Comparison of ENCODE assay signal across 8 cellular contexts in genomic region chr7:76281006-76281705, GRCh38. TPM values are rescaled to one million over a fixed set of nuclear protein-coding genes. Genes with fewer than 3 reads are reported as not detected.
DNase-seq lines count a peak whose midpoint lies in the region; ATAC-seq and TF ChIP-seq lines count a peak whose summit lies in the region.

No MANE protein-coding gene starts in this region.

- H3K27me3 ChIP-seq in brain microvascular endothelial cell (replicated peaks) (peaks cover 35% of the 10 kb centered on the region), lower lobe of right lung (ENCODE audit: low read depth) (peaks cover 41% of the 10 kb centered on the region)

- peaks cover 0 to 3% of the 10 kb centered on the region in 2 donors for H3K36me3 Mint-ChIP-seq in activated T-cell treated with anti-CD3 and anti-CD28 coated beads, Interleukin-2, amount 50 U/mL, for 72 hours (ENCODE audit: insufficient read depth in 2 of 2)

- TF ChIP-seq CTCF in brain microvascular endothelial cell (IDR thresholded peaks at IDR 0.05; ENCODE audit: low read depth, low read length, missing control alignments), result no peak
- TF ChIP-seq CTCF in lower lobe of right lung (IDR thresholded peaks at IDR 0.05), result no peak

- H3K36me3 ChIP-seq in brain microvascular endothelial cell (replicated peaks), result no peaks in the 10 kb centered on the region
- no peaks in the 10 kb centered on the region for H3K36me3 ChIP-seq in lower lobe of right lung
- no peaks in the 10 kb centered on the region for H3K36me3 ChIP-seq in urinary bladder (ENCODE audit: insufficient read depth)

- peak overlapping the region; percentile 71 to 88 for H3K4me3 Mint-ChIP-seq in activated T-cell treated with anti-CD3 and anti-CD28 coated beads, Interleukin-2, amount 50 U/mL, for 72 hours

- H3K27ac ChIP-seq in brain microvascular endothelial cell (no peak overlapping the region), lower lobe of right lung (no peak overlapping the region), urinary bladder (ENCODE audit: low read depth) (no peak overlapping the region)

- in situ Hi-C loops in brain microvascular endothelial cell (cut with HindIII; ENCODE audit: low pct_ligation_motif_present, low sequenced_read_pairs), result no loop called here

- H3K4me3 ChIP-seq in brain microvascular endothelial cell (ENCODE audit: low read depth, low read length), result peak overlapping the region; percentile 22
- peak overlapping the region; percentile 47 for H3K4me3 ChIP-seq in lower lobe of right lung
- peak overlapping the region; percentile 58 for H3K4me3 ChIP-seq in urinary bladder (ENCODE audit: low read depth, low read length)

- H3K27me3 Mint-ChIP-seq in activated T-cell treated with anti-CD3 and anti-CD28 coated beads, Interleukin-2, amount 50 U/mL, for 72 hours (ENCODE audit: low read depth), result peaks cover 59% of the 10 kb centered on the region

- H3K27ac Mint-ChIP-seq in activated T-cell treated with anti-CD3 and anti-CD28 coated beads, Interleukin-2, amount 50 U/mL, for 72 hours, result no peak overlapping the region

- no peaks in the 10 kb centered on the region for H3K9me3 ChIP-seq in lower lobe of right lung

- intact Hi-C loops in lower lobe of right lung (cut with DNase I), result no loop called here

- ATAC-seq in activated T-cell treated with anti-CD3 and anti-CD28 coated beads, Interleukin-2, amount 50 U/mL, for 72 hours (replicated peaks in 1 of 2), result peak; percentile 44 to 55
- ATAC-seq in lower lobe of right lung, result peak in 1 of 2 donors; percentile 40
- no peak for ATAC-seq in GM19467 (IDR thresholded peaks at IDR 0.05; ENCODE audit: unreplicated experiment)

- peak in 1 of 2 donors; percentile 30 for DNase-seq in activated T-cell treated with anti-CD3 and anti-CD28 coated beads, Interleukin-2, amount 50 U/mL, for 72 hours
- DNase-seq in activated T-cell treated with anti-CD3 and anti-CD28 coated beads for 4 hours, result no peak
- DNase-seq in brain microvascular endothelial cell, result no peak
- no peak for DNase-seq in lower lobe of right lung
- no peak for DNase-seq in Kasumi-1 (lab: John Stamatoyannopoulos, UW)
- no peak for DNase-seq in amniotic stem cell (lab: John Stamatoyannopoulos, UW)

- no peaks in the 10 kb centered on the region for H3K9me3 Mint-ChIP-seq in activated T-cell treated with anti-CD3 and anti-CD28 coated beads, Interleukin-2, amount 50 U/mL, for 72 hours

- WGBS in urinary bladder, result 3% methylated on average over 55 of the region's 63 CpGs

- H3K4me1 Mint-ChIP-seq in activated T-cell treated with anti-CD3 and anti-CD28 coated beads, Interleukin-2, amount 50 U/mL, for 72 hours (ENCODE audit: low read depth), result peaks cover 13% of the 10 kb centered on the region

- H3K4me1 ChIP-seq in lower lobe of right lung (no peaks in the 10 kb centered on the region), urinary bladder (ENCODE audit: insufficient read depth) (no peaks in the 10 kb centered on the region)

RNA-seq across cellular contexts. Expression of gene HSPB1, which starts 21.3 kb away (rescaled TPM):
- 10 to 100 TPM; 39.7 to 42.0 TPM for total RNA-seq in activated T-cell treated with anti-CD3 and anti-CD28 coated beads, Interleukin-2, amount 50 U/mL, for 72 hours
- 609 TPM for total RNA-seq in lower lobe of right lung
- total RNA-seq in urinary bladder, result 53.1 TPM
- 2,722 TPM for polyA plus RNA-seq in urinary bladder

Comparison
In these comparisons a context has a peak if more than half of its experiments do, and no peak if none do; other contexts are left out.
1. RNA of gene HSPB1, which starts 21.3 kb away (total RNA-seq): 609 TPM in lower lobe of right lung (single experiment); 53.1 TPM in urinary bladder (single experiment) and 39.7 to 42.0 TPM in activated T-cell treated with anti-CD3 and anti-CD28 coated beads, Interleukin-2, amount 50 U/mL, for 72 hours; every median in the first group is over 10 times any median in the second.
2. Peak in every context shown above with its lines, with median percentiles within 50 percentile points of each other: H3K4me3 ChIP-seq.